8 cellular contexts compared by ENCODE assay signal in genomic region chr10:13527864-13528137, GRCh38. TPM values are rescaled to one million over a fixed set of nuclear protein-coding genes. Genes with fewer than 3 reads are reported as not detected.
DNase-seq lines count a peak whose midpoint lies in the region; ATAC-seq and TF ChIP-seq lines count a peak whose summit lies in the region.

No MANE protein-coding gene starts in this region.

- peak overlapping the region; percentile 75 for H3K9ac ChIP-seq in skeletal muscle satellite cell (ENCODE audit: low read depth, low read length)

- H3K9me3 ChIP-seq in iPS DF 6.9 (ENCODE audit: control insufficient read depth, insufficient read depth, low read length) (no peaks in the 10 kb centered on the region), skeletal muscle satellite cell (replicated peaks; ENCODE audit: low read length) (no peaks in the 10 kb centered on the region), BE2C (no peaks in the 10 kb centered on the region)

- no peak overlapping the region for H3K27ac ChIP-seq in iPS DF 6.9 (ENCODE audit: low read length)

- H3K36me3 ChIP-seq in H7 (replicated peaks; ENCODE audit: control insufficient read depth, insufficient read depth, low read length) (no peaks in the 10 kb centered on the region), iPS DF 6.9 (ENCODE audit: control insufficient read depth, insufficient read depth, low read length) (no peaks in the 10 kb centered on the region), skeletal muscle satellite cell (ENCODE audit: insufficient read depth, low read length) (no peaks in the 10 kb centered on the region), BE2C (no peaks in the 10 kb centered on the region)

- H3K9me3 Mint-ChIP-seq in activated CD8-positive, alpha-beta T cell treated with anti-CD3 and anti-CD28 coated beads, Interleukin-2, amount 10 ng/mL, durations not matched to agents 7 days and 5 days (ENCODE audit: insufficient read depth) = no peaks in the 10 kb centered on the region

- CTCF ChIA-PET in activated CD8-positive, alpha-beta T cell treated with anti-CD3 and anti-CD28 coated beads, Interleukin-2, amount 10 ng/mL, durations not matched to agents 7 days and 5 days (lab: Charles Lee) = interaction anchor here (1.2 to 1.7 kb wide), 2 partner anchors 9 to 10 kb away, joined by 3 to 5 read pairs; no protein-coding TSS in a partner anchor

- H3K27me3 ChIP-seq in H7 (ENCODE audit: control insufficient read depth, insufficient read depth, low read length) (peaks cover 25% of the 10 kb centered on the region), iPS DF 6.9 (ENCODE audit: control insufficient read depth, insufficient read depth, low read length) (peaks cover 16% of the 10 kb centered on the region), skeletal muscle satellite cell (ENCODE audit: control insufficient read depth, insufficient read depth, low read length) (no peaks in the 10 kb centered on the region), BE2C (peaks cover 83% of the 10 kb centered on the region)

- no peak for DNase-seq in H7
- no peak for DNase-seq in activated CD8-positive, alpha-beta T cell treated with anti-CD3 and anti-CD28 coated beads, Interleukin-2, amount 10 ng/mL, durations not matched to agents 7 days and 5 days
- DNase-seq in iPS DF 6.9 (ENCODE audit: low read depth, low spot score) = no peak
- no peak for DNase-seq in left lobe of liver (ENCODE audit: low spot score)
- no peak for DNase-seq in BE2C
- no peak for DNase-seq in NK-92 treated with Interleukin-12 subunit alpha and Interleukin-12 subunit beta, amount 100 ng/mL, for 24 hours (lab: John Stamatoyannopoulos, UW)
- no peak for DNase-seq in retina

- TF ChIP-seq CTCF in BE2C (IDR thresholded peaks at IDR 0.05; ENCODE audit: low read depth, low read length) = no peak

- peaks cover 65% of the 10 kb centered on the region for H3K27me3 Mint-ChIP-seq in activated CD8-positive, alpha-beta T cell treated with anti-CD3 and anti-CD28 coated beads, Interleukin-2, amount 10 ng/mL, durations not matched to agents 7 days and 5 days (ENCODE audit: low read depth)

- H3K4me1 Mint-ChIP-seq in activated CD8-positive, alpha-beta T cell treated with anti-CD3 and anti-CD28 coated beads, Interleukin-2, amount 10 ng/mL, durations not matched to agents 7 days and 5 days (ENCODE audit: low read depth) = peaks cover 3% of the 10 kb centered on the region

- no CpG with 5 or more reads among the region's 6 CpGs for WGBS in iPS DF 6.9 (ENCODE audit: insufficient coverage, insufficient read length)

- H3K4me3 ChIP-seq in H7 (ENCODE audit: insufficient read depth, low read depth, low read length) = peak overlapping the region; percentile 49
- H3K4me3 ChIP-seq in iPS DF 6.9 (ENCODE audit: low read length) = peak overlapping the region; percentile 35; the same call in 1 of the 2 replicates
- peak overlapping the region; percentile 78 for H3K4me3 ChIP-seq in skeletal muscle satellite cell (ENCODE audit: low read length)
- H3K4me3 ChIP-seq in BE2C (ENCODE audit: low read depth, low read length) = no peak overlapping the region

- POLR2A ChIA-PET in activated CD8-positive, alpha-beta T cell treated with anti-CD3 and anti-CD28 coated beads, Interleukin-2, amount 10 ng/mL, durations not matched to agents 7 days and 5 days (lab: Charles Lee) = interaction anchor here (0.6 kb wide), 1 partner anchor 10 kb away, joined by 3 read pairs; no protein-coding TSS in a partner anchor

- peak overlapping the region; percentile 94 for H3K4me2 ChIP-seq in skeletal muscle satellite cell (ENCODE audit: low read length)

- ATAC-seq in activated CD8-positive, alpha-beta T cell treated with anti-CD3 and anti-CD28 coated beads, Interleukin-2, amount 10 ng/mL, durations not matched to agents 7 days and 5 days = no peak
- ATAC-seq in left lobe of liver = no peak

- no peaks in the 10 kb centered on the region for H3K36me3 Mint-ChIP-seq in activated CD8-positive, alpha-beta T cell treated with anti-CD3 and anti-CD28 coated beads, Interleukin-2, amount 10 ng/mL, durations not matched to agents 7 days and 5 days (ENCODE audit: low read depth)

- peaks cover 1% of the 10 kb centered on the region; the same call in 1 of the 2 replicates for H3K4me1 ChIP-seq in iPS DF 6.9 (ENCODE audit: control insufficient read depth, insufficient read depth, low read length)
- peaks cover 23% of the 10 kb centered on the region for H3K4me1 ChIP-seq in skeletal muscle satellite cell (ENCODE audit: control insufficient read depth, insufficient read depth, low read length)
- no peaks in the 10 kb centered on the region for H3K4me1 ChIP-seq in BE2C

- H3K4me3 Mint-ChIP-seq in activated CD8-positive, alpha-beta T cell treated with anti-CD3 and anti-CD28 coated beads, Interleukin-2, amount 10 ng/mL, durations not matched to agents 7 days and 5 days = peak overlapping the region; percentile 46

- no peak overlapping the region for H3K27ac Mint-ChIP-seq in activated CD8-positive, alpha-beta T cell treated with anti-CD3 and anti-CD28 coated beads, Interleukin-2, amount 10 ng/mL, durations not matched to agents 7 days and 5 days

RNA-seq across cellular contexts. Expression of gene BEND7, which starts 1.0 kb away (rescaled TPM):
- total RNA-seq in H7 (2014; rRNA removed; shearing (Covaris generic)) = 2.7 and 6.8 TPM in 2 replicates
- total RNA-seq in activated CD8-positive, alpha-beta T cell treated with anti-CD3 and anti-CD28 coated beads, Interleukin-2, amount 10 ng/mL, durations not matched to agents 7 days and 5 days = not detected
- 1.3 TPM in 2 replicates for total RNA-seq in skeletal muscle satellite cell (2012; rRNA removed)
- 14.9 TPM for total RNA-seq in left lobe of liver
- not detected for polyA plus RNA-seq in BE2C (2012; ENCODE audit: insufficient read depth, insufficient read length, low read depth)

RNA-seq across cellular contexts. Expression of gene PRPF18, which starts 59.0 kb away (rescaled TPM):
- 13.2 and 13.6 TPM in 2 replicates for total RNA-seq in H7 (2014; rRNA removed; shearing (Covaris generic))
- 10 to 100 TPM; 22.9 to 23.9 TPM for total RNA-seq in activated CD8-positive, alpha-beta T cell treated with anti-CD3 and anti-CD28 coated beads, Interleukin-2, amount 10 ng/mL, durations not matched to agents 7 days and 5 days
- 31.2 and 32.8 TPM in 2 replicates for total RNA-seq in skeletal muscle satellite cell (2012; rRNA removed)
- total RNA-seq in left lobe of liver = 8.8 TPM
- polyA plus RNA-seq in BE2C (2012; ENCODE audit: insufficient read depth, insufficient read length, low read depth) = 23.4 TPM
